ENCODE assay signal across 8 cellular contexts in genomic region chr1:94863919-94864318, GRCh38. TPM values are rescaled to one million over a fixed set of nuclear protein-coding genes. Genes with fewer than 3 reads are reported as not detected.
DNase-seq lines count a peak whose midpoint lies in the region; ATAC-seq and TF ChIP-seq lines count a peak whose summit lies in the region.

No MANE protein-coding gene starts in this region.

- no peak overlapping the region for H3K4me3 ChIP-seq in Caco-2 (ENCODE audit: low read depth, low read length)

- TF ChIP-seq CTCF in Caco-2 (IDR thresholded peaks at IDR 0.05; ENCODE audit: insufficient read depth in 1 of 2, low read depth in 1 of 2, low read length in 1 of 2, severe bottlenecking in 1 of 2, unreplicated experiment in 1 of 2): no peak

- H3K36me3 ChIP-seq in Caco-2 (ENCODE audit: control insufficient read depth, insufficient read depth, low read length): no peaks in the 10 kb centered on the region

- DNase-seq in Caco-2: peak; percentile 52 to 55
- peak; percentile 69 for DNase-seq in glomerular endothelial cell (ENCODE audit: extremely low read depth, low read depth, low spot score)
- peak; percentile 61 for DNase-seq in pons (ENCODE audit: low spot score)
- no peak for DNase-seq in activated CD4-positive, alpha-beta T cell treated with anti-CD3 and anti-CD28 coated beads, Interleukin-2, amount 10 ng/mL, durations not matched to agents 7 days and 5 days
- no peak for DNase-seq in activated CD8-positive, alpha-beta memory T cell treated with anti-CD3 and anti-CD28 coated beads, Interleukin-2, amount 50 U/mL, for 4 hours

- H3K36me3 Mint-ChIP-seq in Caco-2 (ENCODE audit: insufficient read depth, unreplicated experiment): peaks cover 14% of the 10 kb centered on the region
- no peaks in the 10 kb centered on the region for H3K36me3 Mint-ChIP-seq in activated CD4-positive, alpha-beta T cell treated with anti-CD3 and anti-CD28 coated beads, Interleukin-2, amount 10 ng/mL, durations not matched to agents 7 days and 5 days (ENCODE audit: low read depth)

- no peaks in the 10 kb centered on the region for H3K9me3 ChIP-seq in Caco-2

- ATAC-seq in SK-N-SH treated with all-trans-retinoic acid at 6 μM for 48 hours: peak; percentile 82
- no peak for ATAC-seq in HG02610 (IDR thresholded peaks at IDR 0.05; ENCODE audit: unreplicated experiment)
- ATAC-seq in HG03378 (IDR thresholded peaks at IDR 0.05; ENCODE audit: unreplicated experiment): no peak

- no peaks in the 10 kb centered on the region for H3K27me3 Mint-ChIP-seq in Caco-2 (ENCODE audit: insufficient read depth, unreplicated experiment)
- H3K27me3 Mint-ChIP-seq in activated CD4-positive, alpha-beta T cell treated with anti-CD3 and anti-CD28 coated beads, Interleukin-2, amount 10 ng/mL, durations not matched to agents 7 days and 5 days: peaks cover 2% of the 10 kb centered on the region

- CTCF ChIA-PET in Caco-2 (lab: Charles Lee): interaction anchor here (1.7 to 2.3 kb wide), 2 partner anchors 10 to 179 kb away, joined by 4 to 10 read pairs; no protein-coding TSS in a partner anchor
- CTCF ChIA-PET in activated CD4-positive, alpha-beta T cell treated with anti-CD3 and anti-CD28 coated beads, Interleukin-2, amount 10 ng/mL, durations not matched to agents 7 days and 5 days (lab: Charles Lee): interaction anchor here (0.6 to 2.3 kb wide), 4 partner anchors 10 to 179 kb away, joined by 3 to 8 read pairs (median 3); no protein-coding TSS in a partner anchor

- POLR2A ChIA-PET in Caco-2 (lab: Charles Lee): interaction anchor here (1.3 kb wide), 1 partner anchor 10 kb away, joined by 5 read pairs; no protein-coding TSS in a partner anchor
- POLR2A ChIA-PET in activated CD4-positive, alpha-beta T cell treated with anti-CD3 and anti-CD28 coated beads, Interleukin-2, amount 10 ng/mL, durations not matched to agents 7 days and 5 days (lab: Charles Lee): no interaction called here

- H3K9me3 Mint-ChIP-seq in Caco-2 (ENCODE audit: unreplicated experiment): no peaks in the 10 kb centered on the region
- H3K9me3 Mint-ChIP-seq in activated CD4-positive, alpha-beta T cell treated with anti-CD3 and anti-CD28 coated beads, Interleukin-2, amount 10 ng/mL, durations not matched to agents 7 days and 5 days: no peaks in the 10 kb centered on the region

- BruUV-seq in Caco-2 (replicated peaks; lab: Mats Ljungman, UMichigan): no TSS peak

- intact Hi-C loops in Caco-2 (cut with micrococcal nuclease; ENCODE audit: unreplicated experiment): loop anchor here (2.0 to 5.0 kb wide), 2 partner anchors 21 to 63 kb away; partner anchors contain the start of gene CNN3

- peak overlapping the region; percentile 76 for H3K27ac Mint-ChIP-seq in Caco-2 (ENCODE audit: unreplicated experiment)
- H3K27ac Mint-ChIP-seq in activated CD4-positive, alpha-beta T cell treated with anti-CD3 and anti-CD28 coated beads, Interleukin-2, amount 10 ng/mL, durations not matched to agents 7 days and 5 days: no peak overlapping the region

- peaks cover 43% of the 10 kb centered on the region for H3K4me1 Mint-ChIP-seq in Caco-2 (ENCODE audit: low read depth, unreplicated experiment)
- H3K4me1 Mint-ChIP-seq in activated CD4-positive, alpha-beta T cell treated with anti-CD3 and anti-CD28 coated beads, Interleukin-2, amount 10 ng/mL, durations not matched to agents 7 days and 5 days: no peaks in the 10 kb centered on the region

- H3K4me1 ChIP-seq in Caco-2: peaks cover 41% of the 10 kb centered on the region

- H3K27me3 ChIP-seq in Caco-2 (replicated peaks; ENCODE audit: control insufficient read depth, insufficient read depth, low read length): no peaks in the 10 kb centered on the region

- H3K4me3 Mint-ChIP-seq in Caco-2 (ENCODE audit: unreplicated experiment): peak overlapping the region; percentile 64
- H3K4me3 Mint-ChIP-seq in activated CD4-positive, alpha-beta T cell treated with anti-CD3 and anti-CD28 coated beads, Interleukin-2, amount 10 ng/mL, durations not matched to agents 7 days and 5 days: no peak overlapping the region

TF ChIP-seq in SK-N-SH treated with all-trans-retinoic acid at 6 μM for 48 hours, 23 proteins besides CTCF, POLR2A, EP300 and RAD21:
- TF ChIP-seq CREB5 (CRISPR knock-in tag; IDR thresholded peaks at IDR 0.05; ENCODE audit: low read depth) (peak; percentile 73; the same call in 1 of the 2 replicates), ESRRG (CRISPR knock-in tag; IDR thresholded peaks at IDR 0.05) (no peak), ZC3H10 (CRISPR knock-in tag; IDR thresholded peaks at IDR 0.05) (no peak), PATZ1 (CRISPR knock-in tag; IDR thresholded peaks at IDR 0.05; ENCODE audit: borderline replicate concordance) (peak; percentile 56; the same call in 1 of the 2 replicates), ISL1 (CRISPR knock-in tag; IDR thresholded peaks at IDR 0.05) (peak; percentile 57; the same call in 1 of the 2 replicates), CSRNP3 (CRISPR knock-in tag; IDR thresholded peaks at IDR 0.05) (no peak), OSR1 (CRISPR knock-in tag; IDR thresholded peaks at IDR 0.05) (no peak), POU6F1 (CRISPR knock-in tag; IDR thresholded peaks at IDR 0.05; ENCODE audit: borderline replicate concordance, low read depth) (no peak), RARB (CRISPR knock-in tag; IDR thresholded peaks at IDR 0.05) (no peak), TCF4 (CRISPR knock-in tag; IDR thresholded peaks at IDR 0.05; ENCODE audit: borderline replicate concordance) (no peak), ZNF565 (CRISPR knock-in tag; conservative IDR thresholded peaks at IDR 0.05; ENCODE audit: low read depth) (no peak), TOX (CRISPR knock-in tag; IDR thresholded peaks at IDR 0.05; ENCODE audit: borderline replicate concordance) (no peak), GLIS3 (CRISPR knock-in tag; IDR thresholded peaks at IDR 0.05) (no peak), ZNF70 (CRISPR knock-in tag; IDR thresholded peaks at IDR 0.05) (no peak), SNAI2 (CRISPR knock-in tag; IDR thresholded peaks at IDR 0.05) (no peak), ARNTL (CRISPR knock-in tag; IDR thresholded peaks at IDR 0.05; ENCODE audit: borderline replicate concordance, low read depth) (no peak), ZFP30 (CRISPR knock-in tag; IDR thresholded peaks at IDR 0.05) (no peak), ZFP3 (CRISPR knock-in tag; IDR thresholded peaks at IDR 0.05) (peak; percentile 20; the same call in 1 of the 2 replicates), BACH2 (CRISPR knock-in tag; IDR thresholded peaks at IDR 0.05; ENCODE audit: borderline replicate concordance) (no peak)

RNA-seq across cellular contexts. Expression of gene SLC44A3, which starts 43.8 kb away (rescaled TPM):
- total RNA-seq in Caco-2 (2022) (16.9 and 23.7 TPM in 2 replicates), glomerular endothelial cell (1.5 and 3.7 TPM in 2 replicates)
- total RNA-seq in activated CD4-positive, alpha-beta T cell treated with anti-CD3 and anti-CD28 coated beads, Interleukin-2, amount 10 ng/mL, durations not matched to agents 7 days and 5 days: under 1 TPM; 0.37 to 0.52 TPM

Comparison
In these comparisons a context has a peak if more than half of its experiments do, and no peak if none do; other contexts are left out.
1. DNase-seq: peak in Caco-2 (2 of 2), glomerular endothelial cell (single experiment) and pons (single experiment); none in activated CD4-positive, alpha-beta T cell treated with anti-CD3 and anti-CD28 coated beads, Interleukin-2, amount 10 ng/mL, durations not matched to agents 7 days and 5 days (single experiment) and activated CD8-positive, alpha-beta memory T cell treated with anti-CD3 and anti-CD28 coated beads, Interleukin-2, amount 50 U/mL, for 4 hours (single experiment).